In genomic region chr7:158730383-158731055, GRCh38 we compare ENCODE assay signal across 16 cellular contexts. TPM values are rescaled to one million over a fixed set of nuclear protein-coding genes. Genes with fewer than 3 reads are reported as not detected.
DNase-seq lines count a peak whose midpoint lies in the region; ATAC-seq and TF ChIP-seq lines count a peak whose summit lies in the region.
"Had no signal": no experiment of that assay in that cellular context is flagged by ENCODE, and none has a peak within 500 bp of the region (broad histone marks: within the 10 kb centered on the region; RNA-seq: fewer than 3 reads in every experiment).

No MANE protein-coding gene starts in this region.

- ATAC-seq in natural killer cell (no peak), upper lobe of right lung (peak; percentile 27), HG02885 (IDR thresholded peaks at IDR 0.05; ENCODE audit: poor library complexity, unreplicated experiment) (no peak)
- ATAC-seq in natural killer cell treated with Interleukin-12 subunit alpha and Interleukin-12 subunit beta and Interleukin-15 and Interleukin-18, amount 100 ng/mL, for 72 hours: no peak
- ATAC-seq in central memory CD8-positive, alpha-beta T cell (replicated peaks; ENCODE audit: extremely low read depth, poor library complexity, severe bottlenecking): no peak
- ATAC-seq in naive thymus-derived CD4-positive, alpha-beta T cell: no peak

- no peaks in the 10 kb centered on the region for H3K9me3 ChIP-seq in naive thymus-derived CD4-positive, alpha-beta T cell (ENCODE audit: control insufficient read depth in 2 of 3, low read length in 3 of 3)
- H3K9me3 ChIP-seq in upper lobe of right lung: no peaks in the 10 kb centered on the region

- no peak overlapping the region for H3K4me3 ChIP-seq in naive thymus-derived CD4-positive, alpha-beta T cell (ENCODE audit: low read length)
- H3K4me3 ChIP-seq in upper lobe of right lung: no peak overlapping the region

- DNase-seq in natural killer cell (no peak), upper lobe of right lung (no peak), GM03348 (ENCODE audit: low spot score) (no peak), KBM-7 (no peak)
- DNase-seq in natural killer cell treated with Interleukin-12 subunit alpha and Interleukin-12 subunit beta and Interleukin-15 and Interleukin-18, amount 100 ng/mL, for 72 hours (ENCODE audit: low spot score): no peak
- no peak for DNase-seq in central memory CD8-positive, alpha-beta T cell (ENCODE audit: low spot score in 2 of 2)
- peak in 2 of 9 donors; percentile 15 to 28 for DNase-seq in naive thymus-derived CD4-positive, alpha-beta T cell
- DNase-seq: activated effector memory CD4-positive, alpha-beta T cell treated with Interleukin-2 at 50 U/mL for 16 hours; cerebellar nuclear complex; Karpas-422; mesenchymal stem cell; NCI-H2081; SHP77 treated with DMSO at 0.1 percent for 48 hours; stimulated activated CD4-positive, alpha-beta T cell treated with anti-CD3 and anti-CD28 coated beads, Interleukin-4, amount 100 ng/mL, for 1 hour; stimulated activated naive CD4-positive, alpha-beta T cell treated with Interleukin-2 at 50 U/mL for 16 hours had no signal

- in situ Hi-C loops in KBM-7 (cut with MboI; ENCODE audit: low pct_unique_long_range_greater_than_20kb, low sequenced_read_pairs): no loop called here

- peaks cover 8 to 43% (median 14%) of the 10 kb centered on the region in 3 experiments for H3K36me3 ChIP-seq in naive thymus-derived CD4-positive, alpha-beta T cell (ENCODE audit: control insufficient read depth in 2 of 3, insufficient read depth in 3 of 3, low read length in 3 of 3)
- peaks cover 24% of the 10 kb centered on the region for H3K36me3 ChIP-seq in upper lobe of right lung

- peak overlapping the region; percentile 8 to 58 for H3K27ac Mint-ChIP-seq in natural killer cell
- H3K27ac Mint-ChIP-seq in natural killer cell treated with Interleukin-12 subunit alpha and Interleukin-12 subunit beta and Interleukin-15 and Interleukin-18, amount 100 ng/mL, for 72 hours: peak overlapping the region in 1 of 2 donors; percentile 16
- peak overlapping the region; percentile 23 for H3K27ac Mint-ChIP-seq in central memory CD8-positive, alpha-beta T cell (ENCODE audit: low read depth)
- H3K27ac Mint-ChIP-seq in naive thymus-derived CD4-positive, alpha-beta T cell: peak overlapping the region in 8 of 9 donors; percentile 2 to 78 (median 46)

- TF ChIP-seq CTCF in natural killer cell (IDR thresholded peaks at IDR 0.05) (no peak), upper lobe of right lung (IDR thresholded peaks at IDR 0.05) (no peak)

- no peaks in the 10 kb centered on the region for H3K9me3 Mint-ChIP-seq in natural killer cell
- no peaks in the 10 kb centered on the region for H3K9me3 Mint-ChIP-seq in natural killer cell treated with Interleukin-12 subunit alpha and Interleukin-12 subunit beta and Interleukin-15 and Interleukin-18, amount 100 ng/mL, for 72 hours
- no peaks in the 10 kb centered on the region for H3K9me3 Mint-ChIP-seq in central memory CD8-positive, alpha-beta T cell
- H3K9me3 Mint-ChIP-seq in naive thymus-derived CD4-positive, alpha-beta T cell: peaks cover 0 to 5% (median 0%) of the 10 kb centered on the region in 11 donors

- intact Hi-C loops in natural killer cell (cut with micrococcal nuclease): no loop called here
- intact Hi-C loops in naive thymus-derived CD4-positive, alpha-beta T cell (cut with micrococcal nuclease): no loop called here
- intact Hi-C loops in upper lobe of right lung (cut with DNase I): no loop called here

- H3K36me3 Mint-ChIP-seq in natural killer cell: peaks cover 9% of the 10 kb centered on the region
- H3K36me3 Mint-ChIP-seq in natural killer cell treated with Interleukin-12 subunit alpha and Interleukin-12 subunit beta and Interleukin-15 and Interleukin-18, amount 100 ng/mL, for 72 hours: peaks cover 6% of the 10 kb centered on the region
- H3K36me3 Mint-ChIP-seq in central memory CD8-positive, alpha-beta T cell (ENCODE audit: insufficient read depth): peaks cover 22% of the 10 kb centered on the region
- H3K36me3 Mint-ChIP-seq in naive thymus-derived CD4-positive, alpha-beta T cell: peaks cover 20 to 34% (median 28%) of the 10 kb centered on the region in 5 donors

- POLR2A ChIA-PET in naive thymus-derived CD4-positive, alpha-beta T cell (lab: Charles Lee): interaction anchor here (0.6 to 0.8 kb wide), 2 partner anchors 18 to 36 kb away, joined by 3 read pairs; no protein-coding TSS in a partner anchor

- H3K4me3 Mint-ChIP-seq in natural killer cell: no peak overlapping the region
- no peak overlapping the region for H3K4me3 Mint-ChIP-seq in natural killer cell treated with Interleukin-12 subunit alpha and Interleukin-12 subunit beta and Interleukin-15 and Interleukin-18, amount 100 ng/mL, for 72 hours
- no peak overlapping the region for H3K4me3 Mint-ChIP-seq in central memory CD8-positive, alpha-beta T cell
- no peak overlapping the region for H3K4me3 Mint-ChIP-seq in naive thymus-derived CD4-positive, alpha-beta T cell

- no peaks in the 10 kb centered on the region for H3K27me3 ChIP-seq in naive thymus-derived CD4-positive, alpha-beta T cell (ENCODE audit: control insufficient read depth in 2 of 2, insufficient read depth in 2 of 2, low read length in 2 of 2)
- no peaks in the 10 kb centered on the region for H3K27me3 ChIP-seq in upper lobe of right lung

- H3K4me1 Mint-ChIP-seq in natural killer cell: peaks cover 21 to 31% of the 10 kb centered on the region in 2 donors
- H3K4me1 Mint-ChIP-seq in natural killer cell treated with Interleukin-12 subunit alpha and Interleukin-12 subunit beta and Interleukin-15 and Interleukin-18, amount 100 ng/mL, for 72 hours (ENCODE audit: low read depth in 2 of 2): peaks cover 17 to 22% of the 10 kb centered on the region in 2 donors
- H3K4me1 Mint-ChIP-seq in central memory CD8-positive, alpha-beta T cell: peaks cover 7% of the 10 kb centered on the region
- H3K4me1 Mint-ChIP-seq in naive thymus-derived CD4-positive, alpha-beta T cell: peaks cover 0 to 33% (median 13%) of the 10 kb centered on the region in 7 donors

- CTCF ChIA-PET in naive thymus-derived CD4-positive, alpha-beta T cell (lab: Charles Lee): no interaction called here

- H3K4me1 ChIP-seq in naive thymus-derived CD4-positive, alpha-beta T cell (ENCODE audit: control insufficient read depth in 2 of 2, insufficient read depth in 2 of 2, low read length in 2 of 2): no peaks in the 10 kb centered on the region
- H3K4me1 ChIP-seq in upper lobe of right lung: no peaks in the 10 kb centered on the region

- no peak overlapping the region for H3K27ac ChIP-seq in naive thymus-derived CD4-positive, alpha-beta T cell (ENCODE audit: low read depth, low read length)
- H3K27ac ChIP-seq in upper lobe of right lung: no peak overlapping the region

- no peaks in the 10 kb centered on the region for H3K27me3 Mint-ChIP-seq in natural killer cell (ENCODE audit: low read depth in 2 of 2)
- no peaks in the 10 kb centered on the region for H3K27me3 Mint-ChIP-seq in natural killer cell treated with Interleukin-12 subunit alpha and Interleukin-12 subunit beta and Interleukin-15 and Interleukin-18, amount 100 ng/mL, for 72 hours
- no peaks in the 10 kb centered on the region for H3K27me3 Mint-ChIP-seq in central memory CD8-positive, alpha-beta T cell
- H3K27me3 Mint-ChIP-seq in naive thymus-derived CD4-positive, alpha-beta T cell: no peaks in the 10 kb centered on the region

RNA-seq across cellular contexts. Expression of gene NCAPG2, which starts 25.9 kb away (rescaled TPM):
- 10 to 100 TPM in 2 of 3 donors, 1 to 10 TPM in 1; 8.8 to 14.8 (median 14.1) TPM for total RNA-seq in natural killer cell
- 100 to 1,000 TPM in 1 of 2 donors, 10 to 100 TPM in 1; 45.0 to 117 TPM for total RNA-seq in natural killer cell treated with Interleukin-12 subunit alpha and Interleukin-12 subunit beta and Interleukin-15 and Interleukin-18, amount 100 ng/mL, for 72 hours
- 10 to 100 TPM in 1 of 5 experiments, 1 to 10 TPM in 4; 6.0 to 88.7 (median 8.8) TPM for total RNA-seq in naive thymus-derived CD4-positive, alpha-beta T cell
- 1 to 10 TPM; 1.3 to 2.4 TPM for polyA plus RNA-seq in naive thymus-derived CD4-positive, alpha-beta T cell
- 6.5 TPM for total RNA-seq in upper lobe of right lung
